12 cellular contexts compared by ENCODE assay signal in genomic region chr9:111147021-111147420, GRCh38.
DNase-seq lines count a peak whose midpoint lies in the region; ATAC-seq lines count a peak whose summit lies in the region.
"Had no signal": no experiment of that assay in that cellular context is flagged by ENCODE, and none has a peak within 500 bp of the region (broad histone marks: within the 10 kb centered on the region; RNA-seq: fewer than 3 reads in every experiment).

No MANE protein-coding gene starts in this region.

- no peaks in the 10 kb centered on the region for H3K4me1 ChIP-seq in neuronal stem cell (ENCODE audit: control insufficient read depth in 2 of 2, insufficient read depth in 1 of 2, low read depth in 1 of 2, low read length in 2 of 2)

- H2AFZ ChIP-seq in neuronal stem cell (ENCODE audit: low read length), result no peak overlapping the region

- no peak overlapping the region for H3K18ac ChIP-seq in neuronal stem cell (ENCODE audit: low read length)

- no peak overlapping the region for H3K4ac ChIP-seq in neuronal stem cell (ENCODE audit: low read length)

- H3K36me3 ChIP-seq in neuronal stem cell (replicated peaks in 1 of 2; ENCODE audit: control insufficient read depth in 2 of 2, insufficient read depth in 2 of 2, low read length in 2 of 2), result no peaks in the 10 kb centered on the region

- no CpG with 5 or more reads among the region's 3 CpGs for WGBS in neuronal stem cell (ENCODE audit: extremely low coverage in 2 of 2, insufficient read length in 2 of 2, insufficient replicate concordance in 1 of 2), 2 donors

- H3K14ac ChIP-seq in neuronal stem cell (ENCODE audit: low read length), result no peak overlapping the region

- ATAC-seq in HG03045 (IDR thresholded peaks at IDR 0.05; ENCODE audit: unreplicated experiment), result no peak

- H3K9me3 ChIP-seq in neuronal stem cell (replicated peaks in 1 of 2; ENCODE audit: control insufficient read depth in 2 of 2, insufficient read depth in 1 of 2, low read depth in 1 of 2, low read length in 2 of 2), result peaks cover 0 to 1% of the 10 kb centered on the region in 2 donors

- no peak overlapping the region for H3K9ac ChIP-seq in neuronal stem cell (ENCODE audit: low read depth, low read length, poor library complexity)

- H3K4me2 ChIP-seq in neuronal stem cell (ENCODE audit: insufficient read depth, low read length, poor library complexity, severe bottlenecking), result no peak overlapping the region

- no peaks in the 10 kb centered on the region for H3K9me3 Mint-ChIP-seq in dendritic cell treated with granulocyte-macrophage colony-stimulating factor and Interleukin-4, amounts not matched to agents 40 ng/mL and 50 ng/mL, for 4 days
- H3K9me3 Mint-ChIP-seq: CD14-positive monocyte had no signal

- H3K4me3 ChIP-seq in neuronal stem cell (ENCODE audit: low read length in 2 of 2), result no peak overlapping the region

- peaks cover 33% of the 10 kb centered on the region for H3K4me1 Mint-ChIP-seq in dendritic cell treated with granulocyte-macrophage colony-stimulating factor and Interleukin-4, amounts not matched to agents 40 ng/mL and 50 ng/mL, for 4 days (ENCODE audit: low read depth)
- H3K4me1 Mint-ChIP-seq: B cell had no signal

- H3K4me3 Mint-ChIP-seq in dendritic cell treated with granulocyte-macrophage colony-stimulating factor and Interleukin-4, amounts not matched to agents 40 ng/mL and 50 ng/mL, for 4 days, result no peak overlapping the region
- H3K4me3 Mint-ChIP-seq: B cell, CD14-positive monocyte had no signal

- H3K27me3 ChIP-seq in neuronal stem cell (ENCODE audit: control insufficient read depth in 3 of 3, insufficient read depth in 3 of 3, low read depth in 1 of 3, low read length in 3 of 3), result no peaks in the 10 kb centered on the region

- no peak overlapping the region for H2BK15ac ChIP-seq in neuronal stem cell (ENCODE audit: low read length)

- H2BK120ac ChIP-seq in neuronal stem cell (ENCODE audit: low read depth, low read length), result no peak overlapping the region

- no peaks in the 10 kb centered on the region for H3K79me1 ChIP-seq in neuronal stem cell (ENCODE audit: low read depth, low read length)

- no peaks in the 10 kb centered on the region for H3K27me3 Mint-ChIP-seq in dendritic cell treated with granulocyte-macrophage colony-stimulating factor and Interleukin-4, amounts not matched to agents 40 ng/mL and 50 ng/mL, for 4 days
- H3K27me3 Mint-ChIP-seq: B cell had no signal

- H3K23ac ChIP-seq in neuronal stem cell (ENCODE audit: low read depth, low read length, poor library complexity), result no peak overlapping the region

- no peak overlapping the region for H4K8ac ChIP-seq in neuronal stem cell (ENCODE audit: low read depth, low read length)

- no peak overlapping the region for H2BK12ac ChIP-seq in neuronal stem cell (ENCODE audit: low read length)

- H2AK5ac ChIP-seq in neuronal stem cell (ENCODE audit: low read depth, low read length), result no peak overlapping the region

- no peak overlapping the region for H3K27ac ChIP-seq in neuronal stem cell (replicated peaks; ENCODE audit: low read length)

- no peak overlapping the region for H4K91ac ChIP-seq in neuronal stem cell (ENCODE audit: low read depth, low read length, poor library complexity)

- peak overlapping the region; percentile 17 for H3K27ac Mint-ChIP-seq in dendritic cell treated with granulocyte-macrophage colony-stimulating factor and Interleukin-4, amounts not matched to agents 40 ng/mL and 50 ng/mL, for 4 days
- H3K27ac Mint-ChIP-seq: B cell had no signal

- no peak overlapping the region for H2BK5ac ChIP-seq in neuronal stem cell (ENCODE audit: low read length)

- H3K36me3 Mint-ChIP-seq in dendritic cell treated with granulocyte-macrophage colony-stimulating factor and Interleukin-4, amounts not matched to agents 40 ng/mL and 50 ng/mL, for 4 days (ENCODE audit: low read depth), result peaks cover 6% of the 10 kb centered on the region
- H3K36me3 Mint-ChIP-seq: CD14-positive monocyte had no signal

- intact Hi-C loops in dendritic cell treated with granulocyte-macrophage colony-stimulating factor and Interleukin-4, amounts not matched to agents 40 ng/mL and 50 ng/mL, for 4 days (cut with micrococcal nuclease), result loop anchor here (5.0 to 10.0 kb wide), 2 partner anchors 72 to 110 kb away; partner anchors contain the start of gene LPAR1

- DNase-seq in CD1c-positive myeloid dendritic cell (ENCODE audit: extremely low spot score), result peak; percentile 31
- DNase-seq in NCI-H524 treated with DMSO at 0.1 percent for 48 hours (lab: John Stamatoyannopoulos, UW), result peak; percentile 46
- no peak for DNase-seq in NCI-H1092 (lab: John Stamatoyannopoulos, UW)
- DNase-seq in neuronal stem cell (ENCODE audit: low spot score), result no peak
- DNase-seq in activated CD8-positive, alpha-beta memory T cell treated with anti-CD3 and anti-CD28 coated beads, Interleukin-2, amount 50 U/mL, for 48 hours, result no peak
- DNase-seq: DMS53, GF-D8, H7 had no signal

Comparison
In these comparisons a context has a peak if more than half of its experiments do, and no peak if none do; other contexts are left out.
1. DNase-seq: peak in CD1c-positive myeloid dendritic cell (single experiment) and NCI-H524 treated with DMSO at 0.1 percent for 48 hours (single experiment); none in NCI-H1092 (single experiment), neuronal stem cell (single experiment) and activated CD8-positive, alpha-beta memory T cell treated with anti-CD3 and anti-CD28 coated beads, Interleukin-2, amount 50 U/mL, for 48 hours (single experiment).